In genomic region chr7:44883961-44884360, GRCh38 we compare ENCODE assay signal across 8 cellular contexts. TPM values are rescaled to one million over a fixed set of nuclear protein-coding genes. Genes with fewer than 3 reads are reported as not detected.
DNase-seq lines count a peak whose midpoint lies in the region; ATAC-seq and TF ChIP-seq lines count a peak whose summit lies in the region.

No MANE protein-coding gene starts in this region.

- H3K4me3 Mint-ChIP-seq in nephron progenitor cell: peak overlapping the region; percentile 96

- H3K79me2 ChIP-seq in Loucy (ENCODE audit: insufficient read depth, low read length): peaks cover 61% of the 10 kb centered on the region

- peaks cover 59% of the 10 kb centered on the region for H3K4me1 Mint-ChIP-seq in nephron progenitor cell

- no peak for DNase-seq in BE2C
- DNase-seq in effector memory CD4-positive, alpha-beta T cell: no peak
- no peak for DNase-seq in nephron progenitor cell
- no peak for DNase-seq in NCI-H1694 (lab: John Stamatoyannopoulos, UW)
- DNase-seq in occipital lobe (lab: John Stamatoyannopoulos, UW): no peak
- no peak for DNase-seq in NCI-H1436 treated with DMSO at 0.1 percent for 48 hours (lab: John Stamatoyannopoulos, UW)

- H3K27me3 ChIP-seq in BE2C: no peaks in the 10 kb centered on the region
- no peaks in the 10 kb centered on the region for H3K27me3 ChIP-seq in Loucy (ENCODE audit: insufficient read depth, low read length, poor library complexity, severe bottlenecking)
- no peaks in the 10 kb centered on the region for H3K27me3 ChIP-seq in effector memory CD4-positive, alpha-beta T cell (replicated peaks; ENCODE audit: control insufficient read depth, insufficient read depth, low read length, poor library complexity, severe bottlenecking)

- peaks cover 57% of the 10 kb centered on the region for H4K20me1 ChIP-seq in Loucy (ENCODE audit: insufficient read depth, low read length, poor library complexity, severe bottlenecking)

- H3K27me3 Mint-ChIP-seq in nephron progenitor cell (ENCODE audit: low read depth, poor library complexity): peaks cover 12% of the 10 kb centered on the region

- H3K9ac ChIP-seq in Loucy (ENCODE audit: low read depth, low read length, poor library complexity, severe bottlenecking): peak overlapping the region; percentile 89

- H3K36me3 Mint-ChIP-seq in nephron progenitor cell (ENCODE audit: low read depth): peaks cover 37% of the 10 kb centered on the region

- H3K27ac ChIP-seq in effector memory CD4-positive, alpha-beta T cell (ENCODE audit: insufficient read depth, low read length, poor library complexity, severe bottlenecking): no peak overlapping the region

- ATAC-seq in GM19452 (IDR thresholded peaks at IDR 0.05; ENCODE audit: unreplicated experiment): no peak

- no peak for TF ChIP-seq CTCF in BE2C (IDR thresholded peaks at IDR 0.05; ENCODE audit: low read depth, low read length)
- TF ChIP-seq CTCF in Loucy (conservative IDR thresholded peaks at IDR 0.05; ENCODE audit: low read length): no peak
- TF ChIP-seq CTCF in nephron progenitor cell (IDR thresholded peaks at IDR 0.05): no peak

- no peaks in the 10 kb centered on the region for H3K9me3 Mint-ChIP-seq in nephron progenitor cell

- no peaks in the 10 kb centered on the region for H3K9me3 ChIP-seq in BE2C
- H3K9me3 ChIP-seq in Loucy (ENCODE audit: insufficient read depth, low read depth, low read length): no peaks in the 10 kb centered on the region
- H3K9me3 ChIP-seq in effector memory CD4-positive, alpha-beta T cell (ENCODE audit: control insufficient read depth, low read length): no peaks in the 10 kb centered on the region

- H2AFZ ChIP-seq in Loucy (ENCODE audit: low read length): no peak overlapping the region

- H3K4me1 ChIP-seq in BE2C (peaks cover 4% of the 10 kb centered on the region; the same call in 1 of the 2 replicates), Loucy (ENCODE audit: insufficient read depth, low read length, poor library complexity, severe bottlenecking) (peaks cover 51% of the 10 kb centered on the region)
- peaks cover 19% of the 10 kb centered on the region for H3K4me1 ChIP-seq in effector memory CD4-positive, alpha-beta T cell (ENCODE audit: control insufficient read depth, insufficient read depth, low read length, poor library complexity, severe bottlenecking)

- peaks cover 5% of the 10 kb centered on the region; the same call in 1 of the 2 replicates for H3F3A ChIP-seq in Loucy (ENCODE audit: low read depth)

- H3K36me3 ChIP-seq in BE2C (peaks cover 13% of the 10 kb centered on the region), Loucy (ENCODE audit: insufficient read depth, low read length) (no peaks in the 10 kb centered on the region)
- no peaks in the 10 kb centered on the region for H3K36me3 ChIP-seq in effector memory CD4-positive, alpha-beta T cell (ENCODE audit: control insufficient read depth, insufficient read depth, low read length)

- H3K4me2 ChIP-seq in Loucy (ENCODE audit: low read depth, low read length, poor library complexity, severe bottlenecking): peak overlapping the region; percentile 98

- H3K4me3 ChIP-seq in BE2C (ENCODE audit: low read depth, low read length) (peak overlapping the region; percentile 77), Loucy (ENCODE audit: low read length, poor library complexity, severe bottlenecking) (peak overlapping the region; percentile 94)
- peak overlapping the region; percentile 61 for H3K4me3 ChIP-seq in effector memory CD4-positive, alpha-beta T cell (ENCODE audit: insufficient read depth, low read depth, low read length, poor library complexity, severe bottlenecking)

- H3K9me2 ChIP-seq in Loucy (replicated peaks; ENCODE audit: low read depth, low read length): no peaks in the 10 kb centered on the region

- peak overlapping the region; percentile 98 for H3K27ac Mint-ChIP-seq in nephron progenitor cell

RNA-seq across cellular contexts. Expression of gene PURB, which starts 1.4 kb away (rescaled TPM):
- polyA plus RNA-seq in BE2C (2012; ENCODE audit: insufficient read depth, insufficient read length, low read depth): 16.2 TPM
- total RNA-seq in occipital lobe: 44.3 TPM

RNA-seq across cellular contexts. Expression of gene H2AZ2, which starts 36.1 kb away (rescaled TPM):
- 155 TPM for polyA plus RNA-seq in BE2C (2012; ENCODE audit: insufficient read depth, insufficient read length, low read depth)
- 246 TPM for total RNA-seq in occipital lobe
